In the genomic region with DNA sequence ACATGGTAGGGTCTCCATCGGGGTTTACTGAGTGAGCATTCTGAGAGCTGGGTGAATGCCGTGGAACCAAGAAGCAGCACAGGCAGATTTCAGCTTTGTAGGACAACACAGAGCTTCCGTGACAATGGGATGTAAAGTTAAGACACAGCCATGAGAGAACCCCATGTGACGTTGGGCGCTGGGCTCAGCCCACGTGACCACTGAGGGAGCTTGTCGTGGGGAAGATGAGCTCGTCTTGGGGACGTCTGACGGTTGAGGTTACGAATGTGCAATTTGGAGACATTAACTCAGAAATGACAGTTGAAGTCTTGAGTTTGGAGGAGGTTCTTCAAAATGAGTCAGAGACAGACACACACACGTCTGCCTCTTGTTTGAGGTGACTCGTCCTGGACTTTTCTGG, we compare ENCODE assay signal across 2 cellular contexts. TPM values are rescaled to one million over a fixed set of nuclear protein-coding genes. Genes with fewer than 3 reads are reported as not detected.
"Had no signal": no experiment of that assay in that cellular context is flagged by ENCODE, and none has a peak within 500 bp of the region (broad histone marks: within the 10 kb centered on the region; RNA-seq: fewer than 3 reads in every experiment).

No MANE protein-coding gene starts in this region.

RNA-seq across cellular contexts. Expression of a gene that starts 51.5 kb away (rescaled TPM):
- total RNA-seq: dermis microvascular lymphatic vessel endothelial cell, RPMI7951 had no signal
